Comparison of ENCODE assay signal across 8 cellular contexts in the genomic region with DNA sequence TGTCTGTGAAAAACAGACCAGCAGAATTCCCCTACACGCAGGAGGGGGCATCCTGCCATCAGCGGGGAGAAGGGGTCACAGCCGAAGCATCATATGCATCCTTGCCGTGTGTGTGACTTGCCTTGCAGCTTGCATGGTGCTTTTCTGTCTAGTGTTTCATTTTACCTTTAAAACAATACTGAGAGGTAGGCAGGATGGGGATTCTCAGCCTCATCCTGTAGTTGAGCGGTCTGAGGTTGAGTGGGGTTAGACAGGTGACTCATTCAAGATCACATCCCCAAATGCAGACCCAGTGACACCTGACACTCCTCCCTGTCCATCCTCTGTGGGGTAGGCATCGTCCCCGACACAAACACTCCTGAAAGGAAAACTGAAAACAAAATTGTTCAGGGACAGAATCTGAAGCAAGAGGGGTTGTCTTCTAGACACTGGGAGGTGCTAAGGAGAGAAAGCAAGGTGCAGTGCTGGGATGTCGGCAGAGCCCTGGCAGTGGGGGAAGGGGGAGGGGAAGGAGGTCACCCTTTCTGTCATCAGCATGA. TPM values are rescaled to one million over a fixed set of nuclear protein-coding genes. Genes with fewer than 3 reads are reported as not detected.
A peak's percentile ranks its signal among the peaks of the same experiment; 100 is the strongest.
DNase-seq lines count a peak whose midpoint lies in the region; ATAC-seq and TF ChIP-seq lines count a peak whose summit lies in the region.

No MANE protein-coding gene starts in this region.

- ATAC-seq in GM18502 (IDR thresholded peaks at IDR 0.05; ENCODE audit: poor library complexity, unreplicated experiment) (peak; percentile 73), HG02885 (IDR thresholded peaks at IDR 0.05; ENCODE audit: poor library complexity, unreplicated experiment) (peak; percentile 57), lower lobe of right lung (peak; percentile 18 to 39), gastrocnemius medialis (no peak)

- H3K4me1 ChIP-seq in lower lobe of right lung (peaks cover 12% of the 10 kb centered on the region), gastrocnemius medialis (no peaks in the 10 kb centered on the region)

- no peaks in the 10 kb centered on the region for H3K9me3 Mint-ChIP-seq in activated CD4-positive, alpha-beta T cell treated with anti-CD3 and anti-CD28 coated beads, Interleukin-2, amount 10 ng/mL, durations not matched to agents 24 days and 14 days
- H3K9me3 Mint-ChIP-seq in endothelial cell (ENCODE audit: unreplicated experiment), result no peaks in the 10 kb centered on the region

- in situ Hi-C loops in gastrocnemius medialis (cut with MboI; ENCODE audit: low sequenced_read_pairs in 4 of 4), result loop anchor here in 1 of 4 donors (25.0 kb wide), 1 partner anchor 352 kb away; no protein-coding TSS in a partner anchor

- peak; percentile 94 for DNase-seq in activated CD4-positive, alpha-beta T cell treated with anti-CD3 and anti-CD28 coated beads, Interleukin-2, amount 10 ng/mL, durations not matched to agents 24 days and 14 days
- no peak for DNase-seq in lower lobe of right lung
- no peak for DNase-seq in gastrocnemius medialis
- DNase-seq in medulla oblongata (ENCODE audit: extremely low spot score), result no peak
- no peak for DNase-seq in occipital lobe (lab: John Stamatoyannopoulos, UW)
- DNase-seq in endothelial cell (ENCODE audit: low spot score), result no peak

- H3K36me3 Mint-ChIP-seq in activated CD4-positive, alpha-beta T cell treated with anti-CD3 and anti-CD28 coated beads, Interleukin-2, amount 10 ng/mL, durations not matched to agents 24 days and 14 days (ENCODE audit: low read depth), result peaks cover 49% of the 10 kb centered on the region
- H3K36me3 Mint-ChIP-seq in endothelial cell (ENCODE audit: low read depth, unreplicated experiment), result no peaks in the 10 kb centered on the region

- H3K4me1 Mint-ChIP-seq in activated CD4-positive, alpha-beta T cell treated with anti-CD3 and anti-CD28 coated beads, Interleukin-2, amount 10 ng/mL, durations not matched to agents 24 days and 14 days, result peaks cover 84% of the 10 kb centered on the region
- peaks cover 14% of the 10 kb centered on the region for H3K4me1 Mint-ChIP-seq in endothelial cell (ENCODE audit: unreplicated experiment)

- H3K4me3 Mint-ChIP-seq in activated CD4-positive, alpha-beta T cell treated with anti-CD3 and anti-CD28 coated beads, Interleukin-2, amount 10 ng/mL, durations not matched to agents 24 days and 14 days, result peak overlapping the region; percentile 90
- H3K4me3 Mint-ChIP-seq in endothelial cell (ENCODE audit: unreplicated experiment), result no peak overlapping the region

- H3K27ac ChIP-seq in lower lobe of right lung (no peak overlapping the region), gastrocnemius medialis (no peak overlapping the region)

- H3K4me3 ChIP-seq in lower lobe of right lung, result no peak overlapping the region
- no peak overlapping the region for H3K4me3 ChIP-seq in gastrocnemius medialis

- peak overlapping the region; percentile 97 for H3K27ac Mint-ChIP-seq in activated CD4-positive, alpha-beta T cell treated with anti-CD3 and anti-CD28 coated beads, Interleukin-2, amount 10 ng/mL, durations not matched to agents 24 days and 14 days
- H3K27ac Mint-ChIP-seq in endothelial cell (ENCODE audit: unreplicated experiment), result no peak overlapping the region

- intact Hi-C loops in activated CD4-positive, alpha-beta T cell treated with anti-CD3 and anti-CD28 coated beads, Interleukin-2, amount 10 ng/mL, durations not matched to agents 24 days and 14 days (cut with micrococcal nuclease), result loop anchor here (1.0 kb wide), 2 partner anchors 14 to 25 kb away; no protein-coding TSS in a partner anchor
- intact Hi-C loops in lower lobe of right lung (cut with DNase I) (no loop called here), gastrocnemius medialis (cut with DNase I; ENCODE audit: low total_unique reads) (no loop called here)

- H3K27me3 Mint-ChIP-seq in activated CD4-positive, alpha-beta T cell treated with anti-CD3 and anti-CD28 coated beads, Interleukin-2, amount 10 ng/mL, durations not matched to agents 24 days and 14 days, result no peaks in the 10 kb centered on the region
- H3K27me3 Mint-ChIP-seq in endothelial cell (ENCODE audit: unreplicated experiment), result no peaks in the 10 kb centered on the region

- H3K36me3 ChIP-seq in lower lobe of right lung, result no peaks in the 10 kb centered on the region
- no peaks in the 10 kb centered on the region for H3K36me3 ChIP-seq in gastrocnemius medialis

- no peak for TF ChIP-seq CTCF in lower lobe of right lung (IDR thresholded peaks at IDR 0.05)
- no peak for TF ChIP-seq CTCF in gastrocnemius medialis (IDR thresholded peaks at IDR 0.05 in 4 of 5, conservative IDR thresholded peaks at IDR 0.05 in 1 of 5)
- TF ChIP-seq CTCF in endothelial cell (IDR thresholded peaks at IDR 0.05; ENCODE audit: unreplicated experiment), result no peak

- H3K9me3 ChIP-seq in lower lobe of right lung (no peaks in the 10 kb centered on the region), gastrocnemius medialis (no peaks in the 10 kb centered on the region)

- H3K27me3 ChIP-seq in lower lobe of right lung (ENCODE audit: low read depth) (no peaks in the 10 kb centered on the region), gastrocnemius medialis (peaks cover 11 to 22% (median 12%) of the 10 kb centered on the region in 3 donors)

- TF ChIP-seq POLR2A in gastrocnemius medialis (IDR thresholded peaks at IDR 0.05), result no peak

RNA-seq across cellular contexts. Expression of a gene that starts 7.9 kb away (rescaled TPM):
- 43.2 and 45.0 TPM in 2 replicates for total RNA-seq in activated CD4-positive, alpha-beta T cell treated with anti-CD3 and anti-CD28 coated beads, Interleukin-2, amount 10 ng/mL, durations not matched to agents 24 days and 14 days
- 13.4 TPM for total RNA-seq in lower lobe of right lung
- 1 to 10 TPM in 1 of 4 donors, under 1 TPM in 3; 0.32 to 3.6 (median 0.46) TPM for total RNA-seq in gastrocnemius medialis
- total RNA-seq in occipital lobe, result 50.2 TPM
- 17.9 TPM for total RNA-seq in endothelial cell (ENCODE audit: unreplicated experiment)

Comparison
In these comparisons a context has a peak if more than half of its experiments do, and no peak if none do; other contexts are left out.
1. ATAC-seq: peak in GM18502 (single experiment), HG02885 (single experiment) and lower lobe of right lung (2 of 2); none in gastrocnemius medialis (0 of 2).